8 cellular contexts compared by ENCODE assay signal in the genomic region with DNA sequence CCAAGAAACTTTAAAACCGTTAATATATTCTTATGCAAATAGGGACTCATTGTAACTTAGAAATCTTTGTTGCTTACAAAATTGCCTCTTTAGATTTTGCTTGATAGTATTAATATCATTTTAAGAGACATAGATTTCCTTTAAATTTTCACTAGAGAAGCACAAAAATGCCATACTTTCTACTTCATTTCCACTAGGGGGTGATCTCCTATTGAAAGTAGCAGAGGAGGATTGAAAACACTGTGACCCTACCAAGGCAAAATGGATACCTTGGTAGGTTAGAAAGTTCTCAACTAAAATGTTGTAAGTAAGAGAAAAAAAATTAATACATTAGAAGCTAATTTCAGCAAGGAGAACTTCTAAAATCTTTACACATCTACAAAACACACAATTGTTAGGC.
DNase-seq lines count a peak whose midpoint lies in the region; ATAC-seq, FAIRE-seq and TF ChIP-seq lines count a peak whose summit lies in the region.

No MANE protein-coding gene starts in this region.

- no peaks in the 10 kb centered on the region for H3K4me1 ChIP-seq in uterus

- no peaks in the 10 kb centered on the region for H3K9me3 ChIP-seq in uterus

- no peaks in the 10 kb centered on the region for H3K36me3 ChIP-seq in uterus

- no peak overlapping the region for H3K4me3 ChIP-seq in uterus

- ATAC-seq in GM18867 (IDR thresholded peaks at IDR 0.05; ENCODE audit: unreplicated experiment) (peak; percentile 55), HG03196 (IDR thresholded peaks at IDR 0.05; ENCODE audit: unreplicated experiment) (peak; percentile 49)

- H3K27ac ChIP-seq in C4-2B (no peak overlapping the region), uterus (no peak overlapping the region)

- intact Hi-C loops in uterus (cut with DNase I; ENCODE audit: low total_unique reads): no loop called here

- TF ChIP-seq POLR2A in uterus (IDR thresholded peaks at IDR 0.05): no peak

- no peaks in the 10 kb centered on the region for H3K27me3 ChIP-seq in uterus

- TF ChIP-seq CTCF in C4-2B (conservative IDR thresholded peaks at IDR 0.05) (peak; percentile 72), uterus (IDR thresholded peaks at IDR 0.05) (peak in 3 of 4 experiments; percentile 32 to 34 (median 34))

- FAIRE-seq in frontal cortex (lab: Jason Lieb, UNC): peak; percentile 93

- DNase-seq in SHP77 treated with DMSO at 0.1 percent for 48 hours (lab: John Stamatoyannopoulos, UW) (peak; percentile 21), frontal cortex (ENCODE audit: low spot score in 2 of 2) (no peak), uterus (no peak), NCI-H524 treated with DMSO at 0.1 percent for 48 hours (lab: John Stamatoyannopoulos, UW) (no peak)
- DNase-seq in activated effector memory CD4-positive, alpha-beta T cell treated with Interleukin-2 at 50 U/mL for 16 hours: no peak
